Comparison of ENCODE assay signal across 22 cellular contexts in the genomic region with DNA sequence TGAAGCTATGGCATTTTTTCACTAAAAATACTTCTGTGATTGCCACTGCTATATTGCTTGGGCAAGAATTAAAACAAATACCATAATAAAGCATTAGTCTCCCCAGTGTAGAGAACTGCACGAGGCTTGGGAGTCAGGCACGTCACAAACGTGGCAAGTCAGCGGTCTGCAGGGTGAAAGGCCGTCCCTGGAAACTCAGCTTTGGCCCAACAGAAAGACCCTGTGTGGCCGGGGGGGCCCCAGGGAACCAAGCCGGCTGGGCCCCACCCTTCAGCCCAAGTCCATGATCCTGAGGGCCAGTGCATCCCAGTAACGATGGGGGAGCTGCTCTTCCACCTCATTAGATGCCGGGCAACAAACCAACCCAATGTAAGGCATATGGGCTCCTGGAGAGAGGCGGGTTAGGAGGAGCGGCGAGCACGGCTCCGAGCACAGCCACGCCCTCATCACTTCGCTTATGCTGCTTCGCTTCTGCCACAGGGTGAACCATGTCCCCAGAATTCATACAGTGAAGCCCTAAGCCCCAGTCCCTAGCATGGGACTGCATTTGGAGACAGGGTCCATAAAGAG.
"Had no signal": no experiment of that assay in that cellular context is flagged by ENCODE, and none has a peak within 500 bp of the region (broad histone marks: within the 10 kb centered on the region; RNA-seq: fewer than 3 reads in every experiment).

No MANE protein-coding gene starts in this region.

- H3K27ac ChIP-seq: epithelial cell of prostate, gastroesophageal sphincter, prostate gland, testis, uterus had no signal

- H3K4me3 Mint-ChIP-seq: activated naive CD8-positive, alpha-beta T cell treated with anti-CD3 and anti-CD28 coated beads, Interleukin-2, amount 10 ng/mL, durations not matched to agents 7 days and 5 days; activated T-cell treated with anti-CD3 and anti-CD28 coated beads, Interleukin-2, amount 50 U/mL, for 72 hours; WTC11 had no signal

- H3K27me3 ChIP-seq: gastroesophageal sphincter, testis, uterus had no signal

- H3K4me1 ChIP-seq: prostate gland, testis, uterus had no signal

- DNase-seq: activated CD4-positive, alpha-beta T cell treated with anti-CD3 and anti-CD28 coated beads for 4 hours; activated CD8-positive, alpha-beta memory T cell treated with anti-CD3 and anti-CD28 coated beads, Interleukin-2, amount 50 U/mL, for 48 hours; activated gamma-delta T cell treated with Interleukin-2 at 50 U/mL for 16 hours; activated naive CD8-positive, alpha-beta T cell treated with anti-CD3 and anti-CD28 coated beads, Interleukin-2, amount 10 ng/mL, durations not matched to agents 7 days and 5 days; activated T-cell treated with anti-CD3 and anti-CD28 coated beads, Interleukin-2, amount 50 U/mL, for 72 hours; amniotic stem cell; cortex of kidney; hypothalamus; mesenchymal stem cell; occipital lobe; stimulated activated CD4-positive, alpha-beta T cell treated with anti-CD3 and anti-CD28 coated beads, Interleukin-2, amount 100 ng/mL, for 48 hours; stimulated activated CD8-positive, alpha-beta memory T cell treated with anti-CD3 and anti-CD28 coated beads, Interleukin-4, amount 100 ng/mL, for 48 hours; stimulated activated naive CD4-positive, alpha-beta T cell; T-helper 1 cell; T-helper 9 cell; testis; trophoblast cell; uterus had no signal

- ATAC-seq: activated T-cell treated with anti-CD3 and anti-CD28 coated beads, Interleukin-2, amount 50 U/mL, for 72 hours; gastroesophageal sphincter; WTC11 had no signal

- H3K27ac Mint-ChIP-seq: activated naive CD8-positive, alpha-beta T cell treated with anti-CD3 and anti-CD28 coated beads, Interleukin-2, amount 10 ng/mL, durations not matched to agents 7 days and 5 days; WTC11 had no signal

- H3K4me3 ChIP-seq: gastroesophageal sphincter, prostate gland, testis, uterus had no signal

- H3K27me3 Mint-ChIP-seq: activated naive CD8-positive, alpha-beta T cell treated with anti-CD3 and anti-CD28 coated beads, Interleukin-2, amount 10 ng/mL, durations not matched to agents 7 days and 5 days had no signal

- H3K36me3 ChIP-seq: prostate gland, uterus had no signal

- H3K4me1 Mint-ChIP-seq: WTC11 had no signal

- H3K9me3 ChIP-seq: gastroesophageal sphincter, prostate gland, testis, uterus had no signal

- H3K9me3 Mint-ChIP-seq: activated naive CD8-positive, alpha-beta T cell treated with anti-CD3 and anti-CD28 coated beads, Interleukin-2, amount 10 ng/mL, durations not matched to agents 7 days and 5 days; activated T-cell treated with anti-CD3 and anti-CD28 coated beads, Interleukin-2, amount 50 U/mL, for 72 hours; WTC11 had no signal
